Comparison of ENCODE assay signal across 23 cellular contexts in genomic region chr7:69907720-69908119, GRCh38.
DNase-seq lines count a peak whose midpoint lies in the region; ATAC-seq, FAIRE-seq and TF ChIP-seq lines count a peak whose summit lies in the region.
"Had no signal": no experiment of that assay in that cellular context is flagged by ENCODE, and none has a peak within 500 bp of the region (broad histone marks: within the 10 kb centered on the region; RNA-seq: fewer than 3 reads in every experiment).

No MANE protein-coding gene starts in this region.

- peaks cover 0 to 24% (median 15%) of the 10 kb centered on the region in 11 experiments; a peak in 11 of 22 replicates for H4K20me1 ChIP-seq in BLaER1 treated with 17β-estradiol and CSF1 and Interleukin-3, amounts not matched to agents 10 nM and 100 nM
- no peaks in the 10 kb centered on the region for H4K20me1 ChIP-seq in GM12878 (ENCODE audit: control insufficient read depth, insufficient read depth)

- BruUV-seq in GM12878 (replicated peaks; lab: Mats Ljungman, UMichigan) = no TSS peak

- no peak overlapping the region for H3K9ac ChIP-seq in BLaER1 treated with 17β-estradiol and CSF1 and Interleukin-3, amounts not matched to agents 10 nM and 100 nM
- no peak overlapping the region for H3K9ac ChIP-seq in GM12878 (ENCODE audit: control insufficient read depth, insufficient read depth, low read length)

- SMC1A ChIA-PET in GM12878 (lab: Charles Lee; ENCODE audit: uncharacterized antibody, unreplicated experiment) = interaction anchor here (1.0 to 5.0 kb wide), 12 partner anchors 9 to 791 kb away, joined by 3 to 72 read pairs (median 7); no protein-coding TSS in a partner anchor

- no peak for TF ChIP-seq CTCF in GM12878 (IDR thresholded peaks at IDR 0.05 in 2 of 3, conservative IDR thresholded peaks at IDR 0.05 in 1 of 3; ENCODE audit: control insufficient read depth in 2 of 3, extremely low read depth in 1 of 3, insufficient read depth in 1 of 3, low read depth in 3 of 3, low read length in 3 of 3)

- no peak overlapping the region for H3K4me3 ChIP-seq in BLaER1 treated with 17β-estradiol and CSF1 and Interleukin-3, amounts not matched to agents 10 nM and 100 nM
- no peak overlapping the region for H3K4me3 ChIP-seq in GM12878

- no peak for TF ChIP-seq RAD21 in GM12878 (IDR thresholded peaks at IDR 0.05; ENCODE audit: insufficient read depth, low read depth, low read length)

- peaks cover 18 to 51% (median 46%) of the 10 kb centered on the region in 10 experiments for H3K4me1 ChIP-seq in BLaER1 treated with 17β-estradiol and CSF1 and Interleukin-3, amounts not matched to agents 10 nM and 100 nM
- peaks cover 22% of the 10 kb centered on the region for H3K4me1 ChIP-seq in GM12878 (ENCODE audit: control insufficient read depth, insufficient read depth, low read length)

- H3K79me2 ChIP-seq in GM12878 (ENCODE audit: control insufficient read depth, insufficient read depth, low read length) = peaks cover 2% of the 10 kb centered on the region

- H3K36me3 ChIP-seq in BLaER1 treated with 17β-estradiol and CSF1 and Interleukin-3, amounts not matched to agents 10 nM and 100 nM = peaks cover 13 to 37% (median 26%) of the 10 kb centered on the region in 11 experiments
- H3K36me3 ChIP-seq in GM12878 (ENCODE audit: control insufficient read depth in 2 of 2, insufficient read depth in 2 of 2, low read length in 1 of 2) = peaks cover 0 to 11% of the 10 kb centered on the region in 2 experiments; a peak in 2 of 4 replicates

- in situ Hi-C loops in GM12878 (cut with MboI) = no loop called here

- no peak for TF ChIP-seq EP300 in GM12878 (IDR thresholded peaks at IDR 0.05; ENCODE audit: borderline replicate concordance in 1 of 2, control insufficient read depth in 1 of 2, low read depth in 2 of 2, low read length in 2 of 2)

- no peak overlapping the region for H2AFZ ChIP-seq in GM12878 (ENCODE audit: control insufficient read depth, low read depth, low read length)

- DNase-seq in HEK293T (ENCODE audit: extremely low spot score) (peak; percentile 10), GM12878 (ENCODE audit: low read depth, low spot score) (no peak), left colon (no peak), GOT3 (lab: John Stamatoyannopoulos, UW) (no peak), dermis blood vessel endothelial cell (no peak)
- DNase-seq: C1 segment of cervical spinal cord; CD4-positive, alpha-beta memory T cell; COR-L47; H9; IMR-90; KG1; MM.1S; NCI-H1694 treated with DMSO at 0.1 percent for 48 hours; NCI-H524; T-cell had no signal

- CTCF ChIA-PET in HEK293T (lab: Yijun Ruan, JAX) (no interaction called here), GM12878 (lab: Yijun Ruan, JAX) (interaction anchor here (0.9 to 2.3 kb wide), 7 partner anchors 8 to 89 kb away, joined by 3 to 6 read pairs (median 4); no protein-coding TSS in a partner anchor)

- intact Hi-C loops in GM12878 (cut with micrococcal nuclease; ENCODE audit: unreplicated experiment) = loop anchor here (2.0 to 5.0 kb wide), 2 partner anchors 15 to 105 kb away; no protein-coding TSS in a partner anchor
- intact Hi-C loops in left colon (cut with DNase I, micrococcal nuclease) = no loop called here

- RAD21 ChIA-PET in GM12878 (lab: Charles Lee; ENCODE audit: unreplicated experiment) = interaction anchor here (1.1 to 4.8 kb wide), 7 partner anchors 13 to 103 kb away, joined by 3 to 39 read pairs (median 11); no protein-coding TSS in a partner anchor

- no peak for FAIRE-seq in GM12878 (lab: Jason Lieb, UNC)
- FAIRE-seq: A204.1, G401.6, GM19239 had no signal

- H3K9me3 ChIP-seq in BLaER1 treated with 17β-estradiol and CSF1 and Interleukin-3, amounts not matched to agents 10 nM and 100 nM (replicated peaks in 1 of 11) = peaks cover 26 to 36% (median 33%) of the 10 kb centered on the region in 11 experiments
- H3K9me3 ChIP-seq in GM12878 (replicated peaks; ENCODE audit: control insufficient read depth, insufficient read depth, low read length) = peaks cover 11% of the 10 kb centered on the region; the same call in 2 of the 3 replicates

- no peak for TF ChIP-seq POLR2A in GM12878 (IDR thresholded peaks at IDR 0.05; ENCODE audit: low read depth, low read length)

- peak overlapping the region in 2 of 11 experiments; percentile 74 to 75; a peak in 1 of 22 replicates for H3K27ac ChIP-seq in BLaER1 treated with 17β-estradiol and CSF1 and Interleukin-3, amounts not matched to agents 10 nM and 100 nM
- peak overlapping the region; percentile 88; the same call in 1 of the 2 replicates for H3K27ac ChIP-seq in GM12878 (ENCODE audit: control insufficient read depth, insufficient read depth)
- H3K27ac ChIP-seq: RWPE1 had no signal

- POLR2A ChIA-PET in HEK293T (lab: Yijun Ruan, JAX) = no interaction called here
- POLR2A ChIA-PET in GM12878 (lab: Charles Lee) = interaction anchor here (0.6 to 1.4 kb wide), 2 partner anchors 8 to 264 kb away, joined by 3 to 4 read pairs; no protein-coding TSS in a partner anchor

- no peaks in the 10 kb centered on the region for H3K27me3 ChIP-seq in BLaER1 treated with 17β-estradiol and CSF1 and Interleukin-3, amounts not matched to agents 10 nM and 100 nM
- H3K27me3 ChIP-seq in GM12878 (replicated peaks in 1 of 2; ENCODE audit: control insufficient read depth in 2 of 2, insufficient read depth in 2 of 2, low read length in 1 of 2) = no peaks in the 10 kb centered on the region

- ATAC-seq in GM12878 (no peak), left colon (peak; percentile 96), GM19023 (IDR thresholded peaks at IDR 0.05; ENCODE audit: unreplicated experiment) (no peak), HG03469 (IDR thresholded peaks at IDR 0.05; ENCODE audit: unreplicated experiment) (no peak)
- ATAC-seq: Panc1, T-cell had no signal

- peak overlapping the region in 6 of 11 experiments; percentile 14 to 84 (median 78); a peak in 10 of 22 replicates for H3K4me2 ChIP-seq in BLaER1 treated with 17β-estradiol and CSF1 and Interleukin-3, amounts not matched to agents 10 nM and 100 nM
- H3K4me2 ChIP-seq in GM12878 (ENCODE audit: control insufficient read depth, insufficient read depth) = no peak overlapping the region

TF ChIP-seq in HEK293T, 16 proteins besides CTCF, POLR2A, EP300 and RAD21:
- TF ChIP-seq FOXA1 (IDR thresholded peaks at IDR 0.05) (peak; percentile 81), TARDBP (IDR thresholded peaks at IDR 0.05) (no peak), ZNF384 (IDR thresholded peaks at IDR 0.05) (no peak), FOXM1 (IDR thresholded peaks at IDR 0.05; ENCODE audit: borderline replicate concordance) (no peak), PKNOX1 (IDR thresholded peaks at IDR 0.05) (peak; percentile 47; the same call in 1 of the 2 replicates), L3MBTL2 (conservative IDR thresholded peaks at IDR 0.05) (no peak), LEF1 (IDR thresholded peaks at IDR 0.05; ENCODE audit: borderline replicate concordance) (no peak)

TF ChIP-seq in GM12878, 131 proteins besides CTCF, POLR2A, EP300 and RAD21 (continues in another document):
- TF ChIP-seq USF1 (IDR thresholded peaks at IDR 0.05; ENCODE audit: borderline replicate concordance, extremely low read length, insufficient read depth, low read depth, low read length) (no peak), YBX1 (IDR thresholded peaks at IDR 0.05) (no peak), PAX5 (IDR thresholded peaks at IDR 0.05; ENCODE audit: borderline replicate concordance, low read depth, low read length) (no peak), SKIL (IDR thresholded peaks at IDR 0.05; ENCODE audit: low read depth, poor library complexity, severe bottlenecking) (no peak), MXI1 (IDR thresholded peaks at IDR 0.05; ENCODE audit: low read depth, low read length) (no peak), EED (IDR thresholded peaks at IDR 0.05; ENCODE audit: low read depth) (no peak), TCF7 (IDR thresholded peaks at IDR 0.05; ENCODE audit: borderline replicate concordance) (no peak), HDAC2 (IDR thresholded peaks at IDR 0.05) (no peak), FOS (IDR thresholded peaks at IDR 0.05; ENCODE audit: borderline replicate concordance, extremely low read depth, insufficient read length) (no peak), TARDBP (IDR thresholded peaks at IDR 0.05; ENCODE audit: borderline replicate concordance) (no peak), PAX8 (IDR thresholded peaks at IDR 0.05) (no peak), NBN (IDR thresholded peaks at IDR 0.05) (no peak), MTA3 (IDR thresholded peaks at IDR 0.05; ENCODE audit: borderline replicate concordance, low read length) (no peak)
